ENCODE assay signal across 22 cellular contexts in the genomic region with DNA sequence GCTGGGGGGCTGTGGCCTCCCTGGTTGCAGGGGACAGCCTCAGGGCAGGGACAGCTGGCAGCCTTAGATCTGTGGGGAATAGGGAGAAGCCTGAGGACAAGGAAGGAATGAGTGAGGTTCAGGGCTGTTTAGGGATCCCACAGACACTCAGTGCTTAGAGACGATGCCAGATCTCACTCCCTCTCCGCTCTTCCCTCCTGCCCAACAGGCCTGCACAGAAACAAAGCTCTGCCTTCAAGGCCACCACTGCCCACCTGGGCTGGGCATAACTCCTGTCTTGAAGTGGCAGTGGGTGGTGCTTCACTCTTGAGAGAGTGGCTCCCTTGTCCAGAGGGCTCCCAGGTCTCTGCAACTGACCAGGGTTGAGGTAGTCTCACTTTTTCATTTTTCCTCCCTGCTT. TPM values are rescaled to one million over a fixed set of nuclear protein-coding genes. Genes with fewer than 3 reads are reported as not detected.
DNase-seq lines count a peak whose midpoint lies in the region; ATAC-seq and TF ChIP-seq lines count a peak whose summit lies in the region.
"Had no signal": no experiment of that assay in that cellular context is flagged by ENCODE, and none has a peak within 500 bp of the region (broad histone marks: within the 10 kb centered on the region; RNA-seq: fewer than 3 reads in every experiment).

No MANE protein-coding gene starts in this region.

- H3K9me3 Mint-ChIP-seq in neural crest cell: no peaks in the 10 kb centered on the region
- no peaks in the 10 kb centered on the region for H3K9me3 Mint-ChIP-seq in activated T-helper 17 cell treated with anti-CD3 and anti-CD28 coated beads, Interleukin-2, amount 50 U/mL, for 72 hours
- H3K9me3 Mint-ChIP-seq: CD4-positive, alpha-beta memory T cell had no signal

- peak overlapping the region; percentile 96 for H3K27ac Mint-ChIP-seq in neural crest cell (ENCODE audit: unreplicated experiment)
- no peak overlapping the region for H3K27ac Mint-ChIP-seq in activated T-helper 17 cell treated with anti-CD3 and anti-CD28 coated beads, Interleukin-2, amount 50 U/mL, for 72 hours
- H3K27ac Mint-ChIP-seq: CD4-positive, alpha-beta memory T cell had no signal

- H3K27ac ChIP-seq in Panc1 (ENCODE audit: low read length): no peak overlapping the region
- H3K27ac ChIP-seq: A549, BLaER1, GM23248, PC-9 had no signal

- in situ Hi-C loops in Panc1 (cut with HindIII; ENCODE audit: low pct_unique_long_range_greater_than_20kb, low sequenced_read_pairs): no loop called here

- CTCF ChIA-PET in Panc1 (lab: Charles Lee): interaction anchor here (0.6 kb wide), 1 partner anchor 341 kb away, joined by 6 read pairs; no protein-coding TSS in a partner anchor

- POLR2A ChIA-PET in Panc1 (lab: Charles Lee): no interaction called here

- peak; percentile 56 for ATAC-seq in Panc1
- no peak for ATAC-seq in activated T-helper 17 cell treated with anti-CD3 and anti-CD28 coated beads, Interleukin-2, amount 50 U/mL, for 72 hours (replicated peaks)
- ATAC-seq in GM21825 (IDR thresholded peaks at IDR 0.05; ENCODE audit: unreplicated experiment): no peak
- no peak; the same call in 2 of the 3 replicates for ATAC-seq in SK-N-SH treated with all-trans-retinoic acid at 6 μM for 48 hours
- ATAC-seq: A549, K562 had no signal

- H3K4me1 ChIP-seq in Panc1 (ENCODE audit: control insufficient read depth, insufficient read depth, low read length): no peaks in the 10 kb centered on the region
- H3K4me1 ChIP-seq: A549, BLaER1 had no signal

- H3K36me3 ChIP-seq in Panc1 (ENCODE audit: control insufficient read depth, insufficient read depth, low read length): no peaks in the 10 kb centered on the region
- H3K36me3 ChIP-seq: BLaER1 had no signal

- no peaks in the 10 kb centered on the region for H3K27me3 Mint-ChIP-seq in neural crest cell (ENCODE audit: low read depth)
- no peaks in the 10 kb centered on the region for H3K27me3 Mint-ChIP-seq in activated T-helper 17 cell treated with anti-CD3 and anti-CD28 coated beads, Interleukin-2, amount 50 U/mL, for 72 hours
- H3K27me3 Mint-ChIP-seq: CD4-positive, alpha-beta memory T cell had no signal

- H3K36me3 Mint-ChIP-seq in neural crest cell (ENCODE audit: low read depth): no peaks in the 10 kb centered on the region
- H3K36me3 Mint-ChIP-seq in activated T-helper 17 cell treated with anti-CD3 and anti-CD28 coated beads, Interleukin-2, amount 50 U/mL, for 72 hours (ENCODE audit: low read depth): no peaks in the 10 kb centered on the region
- H3K36me3 Mint-ChIP-seq: CD4-positive, alpha-beta memory T cell had no signal

- H3K4me1 Mint-ChIP-seq in neural crest cell: peaks cover 3% of the 10 kb centered on the region
- H3K4me1 Mint-ChIP-seq in activated T-helper 17 cell treated with anti-CD3 and anti-CD28 coated beads, Interleukin-2, amount 50 U/mL, for 72 hours: no peaks in the 10 kb centered on the region

- no peaks in the 10 kb centered on the region for H3K9me3 ChIP-seq in Panc1 (ENCODE audit: control insufficient read depth, insufficient read depth, low read depth, low read length)
- H3K9me3 ChIP-seq: A549, BLaER1 had no signal

- H3K27me3 ChIP-seq in Panc1 (ENCODE audit: control insufficient read depth, insufficient read depth, low read length): no peaks in the 10 kb centered on the region
- H3K27me3 ChIP-seq: BLaER1 had no signal

- no peak overlapping the region for H3K4me3 ChIP-seq in Panc1 (ENCODE audit: low read depth in 2 of 2, low read length in 2 of 2)
- H3K4me3 ChIP-seq: A549, BLaER1, GM23248, K562, PC-9 had no signal

- no peak overlapping the region for H3K4me3 Mint-ChIP-seq in neural crest cell
- H3K4me3 Mint-ChIP-seq in activated T-helper 17 cell treated with anti-CD3 and anti-CD28 coated beads, Interleukin-2, amount 50 U/mL, for 72 hours: no peak overlapping the region
- H3K4me3 Mint-ChIP-seq: CD4-positive, alpha-beta memory T cell had no signal

- intact Hi-C loops in Panc1 (cut with micrococcal nuclease; ENCODE audit: unreplicated experiment): no loop called here

- TF ChIP-seq CTCF in GM10266 (IDR thresholded peaks at IDR 0.05; ENCODE audit: control insufficient read depth, insufficient read depth, low read depth, missing control alignments): no peak
- no peak for TF ChIP-seq CTCF in Panc1 (IDR thresholded peaks at IDR 0.05)
- no peak for TF ChIP-seq CTCF in neural crest cell (conservative IDR thresholded peaks at IDR 0.05)

- no TSS peak for BruUV-seq in Panc1 (replicated peaks; lab: Mats Ljungman, UMichigan)

- DNase-seq in AG08395 (ENCODE audit: low spot score): peak; percentile 2
- peak; percentile 12 for DNase-seq in GM10266 (ENCODE audit: extremely low spot score)
- DNase-seq in Panc1 (ENCODE audit: low read depth, low spot score): no peak
- no peak for DNase-seq in neural crest cell (ENCODE audit: low read depth, low spot score)
- no peak for DNase-seq in iPS-NIHi7 (ENCODE audit: extremely low spot score)
- DNase-seq: CD4-positive, alpha-beta memory T cell; GM23248; HCEC 1CT; NCI-H1092 treated with DMSO at 0.1 percent for 48 hours; NCI-H146; NCI-H2029 treated with DMSO at 0.1 percent for 48 hours; NCI-H446 treated with DMSO at 0.1 percent for 48 hours; NCI-H774; PC-9; SW 1271 had no signal

TF ChIP-seq in SK-N-SH treated with all-trans-retinoic acid at 6 μM for 48 hours, 23 proteins besides CTCF, POLR2A, EP300 and RAD21:
- TF ChIP-seq ZC3H10 (CRISPR knock-in tag; IDR thresholded peaks at IDR 0.05) (no peak), CSDC2 (CRISPR knock-in tag; IDR thresholded peaks at IDR 0.05) (no peak), PPARA (CRISPR knock-in tag; IDR thresholded peaks at IDR 0.05; ENCODE audit: borderline replicate concordance) (no peak), ZNF565 (CRISPR knock-in tag; conservative IDR thresholded peaks at IDR 0.05; ENCODE audit: low read depth) (no peak), RARB (CRISPR knock-in tag; IDR thresholded peaks at IDR 0.05) (no peak), OSR1 (CRISPR knock-in tag; IDR thresholded peaks at IDR 0.05) (no peak), BACH2 (CRISPR knock-in tag; IDR thresholded peaks at IDR 0.05; ENCODE audit: borderline replicate concordance) (no peak), ZFP30 (CRISPR knock-in tag; IDR thresholded peaks at IDR 0.05) (no peak), SNAI2 (CRISPR knock-in tag; IDR thresholded peaks at IDR 0.05) (no peak), ZFP3 (CRISPR knock-in tag; IDR thresholded peaks at IDR 0.05) (no peak), TOX (CRISPR knock-in tag; IDR thresholded peaks at IDR 0.05; ENCODE audit: borderline replicate concordance) (no peak), TSHZ2 (CRISPR knock-in tag; IDR thresholded peaks at IDR 0.05) (no peak)

RNA-seq across cellular contexts. Expression of gene CENATAC, which starts 13.1 kb away (rescaled TPM):
- total RNA-seq in Panc1 (2021; ENCODE audit: unreplicated experiment): 45.4 TPM
- polyA plus RNA-seq in Panc1 (2012; ENCODE audit: insufficient read length): 12.1 TPM
- 32.5 and 35.1 TPM in 2 replicates for total RNA-seq in neural crest cell
- total RNA-seq in activated T-helper 17 cell treated with anti-CD3 and anti-CD28 coated beads, Interleukin-2, amount 50 U/mL, for 72 hours: 10 to 100 TPM; 38.9 to 44.8 TPM

RNA-seq across cellular contexts. Expression of gene FOXR1, which starts 13.3 kb away (rescaled TPM):
- total RNA-seq in Panc1 (2021; ENCODE audit: unreplicated experiment) (not detected), neural crest cell (not detected in 2 replicates)
- polyA plus RNA-seq in Panc1 (2012; ENCODE audit: insufficient read length): not detected
- total RNA-seq in activated T-helper 17 cell treated with anti-CD3 and anti-CD28 coated beads, Interleukin-2, amount 50 U/mL, for 72 hours: under 1 TPM in 1 of 2 donors, not detected in 1; 0.98 TPM
- total RNA-seq: CD4-positive, alpha-beta memory T cell; GM23248; K562; PC-9; SK-MEL-5 had no signal
- polyA plus RNA-seq: A549; CD4-positive, alpha-beta memory T cell; GM23248; K562 had no signal

RNA-seq across cellular contexts. Expression of gene UPK2, which starts 28.7 kb away (rescaled TPM):
- 0.92 TPM for total RNA-seq in Panc1 (2021; ENCODE audit: unreplicated experiment)
- polyA plus RNA-seq in Panc1 (2012; ENCODE audit: insufficient read length): 4.6 TPM
- not detected in 2 replicates for total RNA-seq in neural crest cell
- 1 to 10 TPM in 1 of 2 donors, under 1 TPM in 1; 0.43 to 7.1 TPM for total RNA-seq in activated T-helper 17 cell treated with anti-CD3 and anti-CD28 coated beads, Interleukin-2, amount 50 U/mL, for 72 hours
- total RNA-seq: CD4-positive, alpha-beta memory T cell; GM23248; K562; SK-MEL-5 had no signal
- polyA plus RNA-seq: CD4-positive, alpha-beta memory T cell; K562 had no signal

RNA-seq across cellular contexts. Expression of gene RPS25, which starts 33.3 kb away (rescaled TPM):
- total RNA-seq in Panc1 (2021; ENCODE audit: unreplicated experiment) (1,083 TPM), neural crest cell (1,203 and 1,208 TPM in 2 replicates)
- 1,187 TPM for polyA plus RNA-seq in Panc1 (2012; ENCODE audit: insufficient read length)
- 1,000 to 10,000 TPM; 1,597 to 2,232 TPM for total RNA-seq in activated T-helper 17 cell treated with anti-CD3 and anti-CD28 coated beads, Interleukin-2, amount 50 U/mL, for 72 hours

RNA-seq across cellular contexts. Expression of gene TRAPPC4, which starts 33.7 kb away (rescaled TPM):
- total RNA-seq in Panc1 (2021; ENCODE audit: unreplicated experiment) (78.9 TPM), neural crest cell (88.1 and 90.1 TPM in 2 replicates)
- 88.8 TPM for polyA plus RNA-seq in Panc1 (2012; ENCODE audit: insufficient read length)
- total RNA-seq in activated T-helper 17 cell treated with anti-CD3 and anti-CD28 coated beads, Interleukin-2, amount 50 U/mL, for 72 hours: 10 to 100 TPM; 75.2 to 77.6 TPM

Comparison
In these comparisons a context has a peak if more than half of its experiments do, and no peak if none do; other contexts are left out.
1. DNase-seq: peak in AG08395 (single experiment) and GM10266 (single experiment); none in Panc1 (single experiment), neural crest cell (single experiment) and iPS-NIHi7 (single experiment).